In genomic region chr3:132004571-132004970, GRCh38 we compare ENCODE assay signal across 20 cellular contexts. TPM values are rescaled to one million over a fixed set of nuclear protein-coding genes. Genes with fewer than 3 reads are reported as not detected.
A peak's percentile ranks its signal among the peaks of the same experiment; 100 is the strongest.
DNase-seq lines count a peak whose midpoint lies in the region; ATAC-seq and TF ChIP-seq lines count a peak whose summit lies in the region.
"Had no signal": no experiment of that assay in that cellular context is flagged by ENCODE, and none has a peak within 500 bp of the region (broad histone marks: within the 10 kb centered on the region; RNA-seq: fewer than 3 reads in every experiment).

No MANE protein-coding gene starts in this region.

- H2BK15ac ChIP-seq in mesenchymal stem cell (ENCODE audit: low read depth, poor library complexity, severe bottlenecking): no peak overlapping the region
- H2BK15ac ChIP-seq in mesendoderm (replicated peaks; ENCODE audit: low read depth): no peak overlapping the region

- WGBS in mesenchymal stem cell: 0% methylated on average over 1 of the region's 2 CpGs
- no CpG with 5 or more reads among the region's 2 CpGs for WGBS in mesendoderm (ENCODE audit: extremely low coverage, insufficient coverage, low lambda C conversion rate)

- H3K9ac ChIP-seq in mesenchymal stem cell (ENCODE audit: low read length) (no peak overlapping the region), mesendoderm (ENCODE audit: low read length) (no peak overlapping the region)

- peak; percentile 92 for DNase-seq in AG10803 (ENCODE audit: low read depth)
- peak; percentile 16 for DNase-seq in NCI-H226
- DNase-seq in choroid plexus epithelial cell (ENCODE audit: low read depth): peak; percentile 39
- DNase-seq in myocyte (ENCODE audit: low read depth): peak; percentile 27
- DNase-seq in D341Med (ENCODE audit: low spot score): no peak
- no peak for DNase-seq in mesenchymal stem cell
- no peak for DNase-seq in mesendoderm
- DNase-seq: Caco-2, DMS53, NCI-H1048, NCI-H146, NCI-H2081 treated with DMSO at 0.1 percent for 48 hours, NCI-H526, PC-3 had no signal

- H3K4me3 ChIP-seq in AG10803 (ENCODE audit: low read length) (no peak overlapping the region), choroid plexus epithelial cell (ENCODE audit: low read depth, low read length) (no peak overlapping the region), mesenchymal stem cell (ENCODE audit: insufficient read depth in 1 of 2, low read depth in 1 of 2, low read length in 2 of 2) (no peak overlapping the region), mesendoderm (ENCODE audit: low read length) (no peak overlapping the region)
- H3K4me3 ChIP-seq: K562 had no signal

- H4K91ac ChIP-seq in mesenchymal stem cell (ENCODE audit: low read length): no peak overlapping the region

- ATAC-seq in HG03354 (IDR thresholded peaks at IDR 0.05; ENCODE audit: poor library complexity, severe bottlenecking, unreplicated experiment): no peak
- ATAC-seq: HCT116, K562, PC-3 had no signal

- H3K14ac ChIP-seq in mesenchymal stem cell (ENCODE audit: low read length in 2 of 2): no peak overlapping the region

- H2BK120ac ChIP-seq in mesenchymal stem cell (ENCODE audit: low read depth, low read length) (no peak overlapping the region), mesendoderm (ENCODE audit: low read depth, low read length) (no peak overlapping the region)

- H3K23ac ChIP-seq in mesenchymal stem cell (ENCODE audit: low read length in 2 of 2): no peak overlapping the region
- no peak overlapping the region for H3K23ac ChIP-seq in mesendoderm (ENCODE audit: low read length)

- H3K4ac ChIP-seq in mesenchymal stem cell (ENCODE audit: low read depth in 1 of 2, low read length in 2 of 2) (no peak overlapping the region), mesendoderm (ENCODE audit: low read depth, low read length) (no peak overlapping the region)

- no peak overlapping the region for H2AFZ ChIP-seq in mesenchymal stem cell (ENCODE audit: low read depth, low read length)

- TF ChIP-seq CTCF in AG10803 (conservative IDR thresholded peaks at IDR 0.05; ENCODE audit: low read length) (no peak), choroid plexus epithelial cell (conservative IDR thresholded peaks at IDR 0.05; ENCODE audit: low read depth, low read length) (no peak)

- H2BK12ac ChIP-seq in mesenchymal stem cell (ENCODE audit: low read length in 2 of 2): no peak overlapping the region

- H4K5ac ChIP-seq in mesendoderm (ENCODE audit: low read length): no peak overlapping the region

- H3K79me1 ChIP-seq in mesenchymal stem cell (replicated peaks; ENCODE audit: low read length, poor library complexity, severe bottlenecking) (no peaks in the 10 kb centered on the region), mesendoderm (ENCODE audit: low read length) (no peaks in the 10 kb centered on the region)

- no peaks in the 10 kb centered on the region for H3K27me3 ChIP-seq in mesenchymal stem cell (ENCODE audit: control insufficient read depth in 1 of 2, insufficient read depth in 1 of 2, low read length in 2 of 2)
- H3K27me3 ChIP-seq in mesendoderm (ENCODE audit: insufficient read depth, low read length, poor library complexity): no peaks in the 10 kb centered on the region

- H3K4me2 ChIP-seq in mesenchymal stem cell (ENCODE audit: low read length, poor library complexity, severe bottlenecking) (no peak overlapping the region), mesendoderm (ENCODE audit: low read length) (no peak overlapping the region)

- H3K36me3 ChIP-seq in mesenchymal stem cell (ENCODE audit: control insufficient read depth in 1 of 2, insufficient read depth in 2 of 2, low read depth in 1 of 2, low read length in 2 of 2) (no peaks in the 10 kb centered on the region), mesendoderm (ENCODE audit: control insufficient read depth, insufficient read depth, low read length) (no peaks in the 10 kb centered on the region)

- no peaks in the 10 kb centered on the region for H3K9me3 ChIP-seq in mesenchymal stem cell (ENCODE audit: control insufficient read depth, low read length)
- H3K9me3 ChIP-seq: Caco-2 had no signal

- H3K4me1 ChIP-seq in mesenchymal stem cell (ENCODE audit: control insufficient read depth, insufficient read depth, low read depth, low read length) (no peaks in the 10 kb centered on the region), mesendoderm (ENCODE audit: control insufficient read depth, low read depth, low read length) (no peaks in the 10 kb centered on the region)
- H3K4me1 ChIP-seq: Caco-2 had no signal

- H2AK5ac ChIP-seq in mesenchymal stem cell (ENCODE audit: low read length, severe bottlenecking) (no peak overlapping the region), mesendoderm (ENCODE audit: low read length) (no peak overlapping the region)

- H3K56ac ChIP-seq in mesendoderm (ENCODE audit: low read length): no peak overlapping the region

- H2BK5ac ChIP-seq in mesenchymal stem cell (ENCODE audit: low read depth, low read length, poor library complexity, severe bottlenecking): no peak overlapping the region
- H2BK5ac ChIP-seq in mesendoderm (ENCODE audit: low read length): no peak overlapping the region

- no peak overlapping the region for H4K8ac ChIP-seq in mesenchymal stem cell (ENCODE audit: low read length)
- H4K8ac ChIP-seq in mesendoderm (ENCODE audit: low read depth, low read length): no peak overlapping the region

- H3K79me2 ChIP-seq in mesendoderm (ENCODE audit: control insufficient read depth, insufficient read depth, low read length): no peaks in the 10 kb centered on the region

- H3K18ac ChIP-seq in mesenchymal stem cell (ENCODE audit: low read depth in 1 of 2, low read length in 2 of 2) (no peak overlapping the region), mesendoderm (ENCODE audit: low read length) (no peak overlapping the region)

- H3K27ac ChIP-seq in mesenchymal stem cell (ENCODE audit: low read length, poor library complexity, severe bottlenecking): no peak overlapping the region
- H3K27ac ChIP-seq in mesendoderm (ENCODE audit: low read depth, low read length): no peak overlapping the region
- H3K27ac ChIP-seq: HL-60 had no signal

RNA-seq across cellular contexts. Expression of gene CPNE4, which starts 30.2 kb away (rescaled TPM):
- 0.24 and 1.8 TPM in 2 replicates for total RNA-seq in myocyte
- polyA plus RNA-seq in myocyte (2012): 0.15 TPM
- not detected for polyA plus RNA-seq in mesenchymal stem cell (2013, experiment 1 of 2)
- 0.10 TPM for polyA plus RNA-seq in mesenchymal stem cell (2013, experiment 2 of 2)
- 1.00 TPM for polyA plus RNA-seq in mesendoderm (2013, experiment 1 of 2)
- polyA plus RNA-seq in mesendoderm (2013, experiment 2 of 2): 0.88 TPM
- total RNA-seq: A172, G401, K562, PC-3 had no signal
- polyA plus RNA-seq: K562 had no signal

Comparison
In these comparisons a context has a peak if more than half of its experiments do, and no peak if none do; other contexts are left out.
1. DNase-seq: peak in AG10803 (single experiment), NCI-H226 (single experiment), choroid plexus epithelial cell (single experiment) and myocyte (single experiment); none in D341Med (single experiment), mesenchymal stem cell (single experiment) and mesendoderm (single experiment).